In the genomic region with DNA sequence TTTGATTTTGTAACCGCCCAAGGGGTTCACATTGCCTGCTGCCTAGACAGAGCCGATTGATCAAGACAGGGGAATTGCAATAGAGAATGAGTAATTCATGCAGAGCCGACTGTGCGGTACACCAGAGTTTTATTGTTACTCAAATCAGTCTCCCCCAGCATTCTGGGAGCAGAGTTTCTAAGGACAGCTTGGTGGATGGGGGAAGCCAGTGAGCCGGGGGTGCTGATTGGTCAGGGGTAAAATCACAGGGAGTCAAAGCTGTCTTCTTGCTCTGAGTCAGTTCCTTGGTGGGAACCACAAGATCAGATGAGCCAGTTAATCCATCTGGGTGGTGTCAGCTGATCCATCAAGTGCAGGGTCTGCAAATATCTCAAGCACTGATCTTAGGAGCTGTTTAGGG, we compare ENCODE assay signal across 12 cellular contexts.
A peak's percentile ranks its signal among the peaks of the same experiment; 100 is the strongest.
DNase-seq lines count a peak whose midpoint lies in the region; ATAC-seq and TF ChIP-seq lines count a peak whose summit lies in the region.
"Had no signal": no experiment of that assay in that cellular context is flagged by ENCODE, and none has a peak within 500 bp of the region (broad histone marks: within the 10 kb centered on the region; RNA-seq: fewer than 3 reads in every experiment).

No MANE protein-coding gene starts in this region.

- no peaks in the 10 kb centered on the region for H3K79me2 ChIP-seq in PC-3 (ENCODE audit: low read length)

- DNase-seq in RPMI7951 (ENCODE audit: low read depth) (peak; percentile 97), amniotic epithelial cell (ENCODE audit: low read depth) (peak; percentile 95), hepatic stellate cell (ENCODE audit: low spot score) (no peak), pons (ENCODE audit: low spot score) (no peak), PC-3 (no peak), heart right ventricle (no peak)
- DNase-seq in stimulated activated CD4-positive, alpha-beta T cell treated with anti-CD3 and anti-CD28 coated beads, Interleukin-1b, Interleukin-23, amount 100 ng/mL, for 48 hours, result peak; percentile 83
- DNase-seq: Calu3, caudate nucleus, NCI-H1417, uterus had no signal

- H3K36me3 ChIP-seq in PC-3 (ENCODE audit: low read depth, low read length), result no peaks in the 10 kb centered on the region
- no peaks in the 10 kb centered on the region for H3K36me3 ChIP-seq in heart right ventricle
- H3K36me3 ChIP-seq: uterus had no signal

- BruUV-seq in PC-3 (replicated peaks; lab: Mats Ljungman, UMichigan), result no TSS peak

- H3K27ac ChIP-seq in PC-3 (ENCODE audit: low read length) (no peak overlapping the region), heart right ventricle (no peak overlapping the region)
- H3K27ac ChIP-seq: uterus had no signal

- H3K4me3 ChIP-seq in PC-3 (ENCODE audit: low read length) (no peak overlapping the region), heart right ventricle (no peak overlapping the region)
- H3K4me3 ChIP-seq: uterus had no signal

- ATAC-seq in GM19351 (IDR thresholded peaks at IDR 0.05; ENCODE audit: unreplicated experiment), result peak; percentile 37
- ATAC-seq in PC-3, result no peak
- ATAC-seq in heart right ventricle, result no peak

- TF ChIP-seq CTCF in PC-3 (conservative IDR thresholded peaks at IDR 0.05; ENCODE audit: low read depth, low read length) (no peak), heart right ventricle (IDR thresholded peaks at IDR 0.05) (no peak)

- no peaks in the 10 kb centered on the region for H3K27me3 ChIP-seq in PC-3 (ENCODE audit: low read length)
- H3K27me3 ChIP-seq in heart right ventricle, result no peaks in the 10 kb centered on the region
- H3K27me3 ChIP-seq: uterus had no signal

- H3K9me3 ChIP-seq in PC-3 (ENCODE audit: low read length) (no peaks in the 10 kb centered on the region), heart right ventricle (peaks cover 0 to 17% (median 0%) of the 10 kb centered on the region in 11 donors)

- no peaks in the 10 kb centered on the region for H3K4me1 ChIP-seq in PC-3 (ENCODE audit: insufficient read depth, low read length)
- no peaks in the 10 kb centered on the region for H3K4me1 ChIP-seq in heart right ventricle
- H3K4me1 ChIP-seq: uterus had no signal

- no peaks in the 10 kb centered on the region for H3F3A ChIP-seq in PC-3 (ENCODE audit: low read length, unreplicated experiment)

- 88 to 94% methylated on average over 5 of the region's 5 CpGs for WGBS in heart right ventricle, 2 donors

- POLR2A ChIA-PET in PC-3 (lab: Charles Lee; ENCODE audit: unreplicated experiment), result no interaction called here

- H3K9ac ChIP-seq in PC-3 (ENCODE audit: low read length), result no peak overlapping the region

- no peaks in the 10 kb centered on the region for H4K20me1 ChIP-seq in PC-3 (ENCODE audit: low read length)

- CTCF ChIA-PET in PC-3 (lab: Charles Lee), result no interaction called here

- no peaks in the 10 kb centered on the region for H3K9me2 ChIP-seq in PC-3 (replicated peaks; ENCODE audit: low read length)

- intact Hi-C loops in PC-3 (cut with micrococcal nuclease) (no loop called here), heart right ventricle (cut with DNase I) (no loop called here)

- H2AFZ ChIP-seq in PC-3 (ENCODE audit: low read length), result no peak overlapping the region

- H3K4me2 ChIP-seq in PC-3 (ENCODE audit: low read length), result no peak overlapping the region

Comparison
In these comparisons a context has a peak if more than half of its experiments do, and no peak if none do; other contexts are left out.
1. DNase-seq: peak in RPMI7951 (single experiment), amniotic epithelial cell (single experiment) and stimulated activated CD4-positive, alpha-beta T cell treated with anti-CD3 and anti-CD28 coated beads, Interleukin-1b, Interleukin-23, amount 100 ng/mL, for 48 hours (single experiment); none in hepatic stellate cell (single experiment), pons (single experiment), PC-3 (single experiment) and heart right ventricle (0 of 2).